ENCODE assay signal across 14 cellular contexts in the genomic region with DNA sequence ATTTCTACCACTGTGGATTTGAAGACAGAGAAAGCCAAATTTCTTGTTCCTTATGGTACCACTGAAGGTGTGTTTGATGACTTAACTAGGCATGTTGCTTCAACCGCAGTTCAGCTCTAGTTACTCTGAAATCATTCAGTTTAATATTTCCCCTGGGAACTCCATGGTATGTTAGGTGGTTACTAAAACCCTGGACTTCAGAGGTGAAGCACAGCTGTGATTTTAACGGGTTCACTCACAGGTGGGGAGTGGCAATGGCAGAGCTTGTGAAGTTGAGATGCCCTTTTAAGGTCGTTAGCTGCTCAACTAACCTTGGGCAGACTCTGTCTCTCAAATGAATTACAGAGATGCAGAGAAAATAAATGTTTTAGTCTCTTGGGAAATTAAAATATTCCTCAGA.
"Had no signal": no experiment of that assay in that cellular context is flagged by ENCODE, and none has a peak within 500 bp of the region (broad histone marks: within the 10 kb centered on the region; RNA-seq: fewer than 3 reads in every experiment).

No MANE protein-coding gene starts in this region.

- H3K4me3 ChIP-seq: adrenal gland, heart right ventricle, skin epidermis, tibial artery, vagina had no signal

- H3K27me3 ChIP-seq: adrenal gland, heart right ventricle, tibial artery, vagina had no signal

- H3K27ac ChIP-seq: adrenal gland, heart right ventricle, skin epidermis, tibial artery, vagina had no signal

- H3K4me1 ChIP-seq: adrenal gland, heart right ventricle, tibial artery had no signal

- H3K9me3 Mint-ChIP-seq: neural crest cell had no signal

- H3K4me3 Mint-ChIP-seq: neural crest cell had no signal

- H3K36me3 ChIP-seq: adrenal gland, heart right ventricle, tibial artery, vagina had no signal

- ATAC-seq: heart right ventricle had no signal

- H3K9me3 ChIP-seq: adrenal gland, heart right ventricle, tibial artery, vagina had no signal

- DNase-seq: activated CD4-positive, alpha-beta T cell treated with anti-CD3 and anti-CD28 coated beads, Interleukin-2, amount 50 U/mL, for 4 hours; activated CD4-positive, CD25-positive, alpha-beta regulatory T cell treated with anti-CD3 and anti-CD28 coated beads, Interleukin-2, amount 50 U/mL, for 72 hours; activated naive CD4-positive, alpha-beta T cell treated with anti-CD3 and anti-CD28 coated beads, Interleukin-2, amount 50 U/mL, for 16 hours; activated T-cell treated with anti-CD3 and anti-CD28 coated beads, Interleukin-2, amount 50 U/mL, for 1 hour; adrenal gland; central memory CD4-positive, alpha-beta T cell; cortex of kidney; effector memory CD4-positive, alpha-beta T cell; heart right ventricle; retina; tibial artery had no signal
